Comparison of ENCODE assay signal across 8 cellular contexts in genomic region chr17:79114455-79115301, GRCh38. TPM values are rescaled to one million over a fixed set of nuclear protein-coding genes. Genes with fewer than 3 reads are reported as not detected.
A peak's percentile ranks its signal among the peaks of the same experiment; 100 is the strongest.
DNase-seq lines count a peak whose midpoint lies in the region; ATAC-seq and TF ChIP-seq lines count a peak whose summit lies in the region.

No MANE protein-coding gene starts in this region.

- ATAC-seq in HCT116 (peak; percentile 54), esophagus mucosa (peak; percentile 9), GM18873 (IDR thresholded peaks at IDR 0.05; ENCODE audit: low FRiP score, unreplicated experiment) (no peak), HG02588 (IDR thresholded peaks at IDR 0.05; ENCODE audit: unreplicated experiment) (no peak)

- H3K27me3 ChIP-seq in HCT116 (ENCODE audit: insufficient read depth, low read length) = peaks cover 17% of the 10 kb centered on the region

- H3K9me2 ChIP-seq in HCT116 (ENCODE audit: insufficient read depth) = no peaks in the 10 kb centered on the region

- TF ChIP-seq POLR2A in HCT116 (IDR thresholded peaks at IDR 0.05; ENCODE audit: borderline replicate concordance, extremely low read depth, insufficient read depth, insufficient read length) = no peak

- H3K27ac ChIP-seq in HCT116 (ENCODE audit: low read depth, low read length) = no peak overlapping the region; the same call in 1 of the 2 replicates

- no peaks in the 10 kb centered on the region for H3K79me2 ChIP-seq in HCT116 (ENCODE audit: insufficient read depth, low read length)

- no peaks in the 10 kb centered on the region for H4K20me1 ChIP-seq in HCT116 (ENCODE audit: insufficient read depth)

- no TSS peak for BruUV-seq in HCT116 (replicated peaks; lab: Mats Ljungman, UMichigan)

- no peak overlapping the region for H3K9ac ChIP-seq in HCT116 (ENCODE audit: low read length)

- H3K9me3 ChIP-seq in HCT116 (ENCODE audit: control insufficient read depth in 1 of 2, insufficient read depth in 1 of 2, low read depth in 1 of 2, low read length in 2 of 2) = no peaks in the 10 kb centered on the region

- DNase-seq in HCT116 (ENCODE audit: low read depth, low spot score) (no peak), NCI-H2227 treated with DMSO at 0.1 percent for 48 hours (lab: John Stamatoyannopoulos, UW) (peak; percentile 56), retinal pigment epithelial cell (ENCODE audit: low read depth) (peak; percentile 58), DMS114 treated with DMSO at 0.1 percent for 48 hours (lab: John Stamatoyannopoulos, UW; ENCODE audit: unreplicated experiment) (no peak)
- no peak for DNase-seq in stimulated activated CD4-positive, alpha-beta T cell treated with anti-CD3 and anti-CD28 coated beads, Interleukin-12 subunit alpha, Interleukin-12 subunit beta, amount 100 ng/mL, for 4 hours

- H2AFZ ChIP-seq in HCT116 (ENCODE audit: low read depth, low read length, poor library complexity, severe bottlenecking) = no peak overlapping the region

- POLR2A ChIA-PET in HCT116 (lab: Charles Lee) = no interaction called here

- no peaks in the 10 kb centered on the region for H3K36me3 ChIP-seq in HCT116 (ENCODE audit: control insufficient read depth in 1 of 2, insufficient read depth in 2 of 2, low read length in 2 of 2)

- intact Hi-C loops in HCT116 (cut with micrococcal nuclease) = no loop called here

- RAD21 ChIA-PET in HCT116 (lab: Charles Lee; ENCODE audit: low non-redundant PET in 1 of 2, low total read pairs in 2 of 2, uncharacterized antibody in 2 of 2, unreplicated experiment in 2 of 2) = no interaction called here

- TF ChIP-seq CTCF in HCT116 (IDR thresholded peaks at IDR 0.05 in 2 of 3, conservative IDR thresholded peaks at IDR 0.05 in 1 of 3; ENCODE audit: borderline replicate concordance in 1 of 3, insufficient read depth in 1 of 3, low read depth in 2 of 3, low read length in 2 of 3) = no peak
- no peak for TF ChIP-seq CTCF in retinal pigment epithelial cell (conservative IDR thresholded peaks at IDR 0.05; ENCODE audit: low read depth, low read length)

- TF ChIP-seq RAD21 in HCT116 (IDR thresholded peaks at IDR 0.05; ENCODE audit: low read depth) = no peak

- CTCF ChIA-PET in HCT116 (lab: Charles Lee) = interaction anchor here (1.8 kb wide), 1 partner anchor 27 kb away, joined by 6 read pairs; no protein-coding TSS in a partner anchor

- H3K4me3 ChIP-seq in HCT116 (replicated peaks in 1 of 2; ENCODE audit: low read depth in 1 of 2, low read length in 2 of 2) = no peak overlapping the region
- H3K4me3 ChIP-seq in retinal pigment epithelial cell (ENCODE audit: low read length) = no peak overlapping the region

- H3K4me2 ChIP-seq in HCT116 (ENCODE audit: low read length) = peak overlapping the region; percentile 9; the same call in 1 of the 2 replicates

- H3K4me1 ChIP-seq in HCT116 (ENCODE audit: control insufficient read depth in 1 of 2, insufficient read depth in 2 of 2, low read length in 2 of 2) = peaks cover 11 to 14% of the 10 kb centered on the region in 2 experiments

TF ChIP-seq in HCT116, 20 proteins besides CTCF, POLR2A, EP300 and RAD21:
- TF ChIP-seq ZFX (IDR thresholded peaks at IDR 0.05) = no peak
- peak; percentile 14 for TF ChIP-seq TCF7L2 (IDR thresholded peaks at IDR 0.05; ENCODE audit: borderline replicate concordance, extremely low read depth, insufficient read depth, insufficient read length)

RNA-seq across cellular contexts. Expression of gene ENGASE, which starts 40.1 kb away (rescaled TPM):
- total RNA-seq in HCT116 (2021; ENCODE audit: unreplicated experiment) (54.2 TPM), esophagus mucosa (6.5 TPM)
- polyA plus RNA-seq in HCT116 (2012) = 21.4 and 21.8 TPM in 2 replicates

Comparison
In these comparisons a context has a peak if more than half of its experiments do, and no peak if none do; other contexts are left out.
1. ATAC-seq: peak in HCT116 (single experiment) and esophagus mucosa (single experiment); none in GM18873 (single experiment) and HG02588 (single experiment).
2. DNase-seq: peak in NCI-H2227 treated with DMSO at 0.1 percent for 48 hours (single experiment) and retinal pigment epithelial cell (single experiment); none in HCT116 (single experiment), DMS114 treated with DMSO at 0.1 percent for 48 hours (single experiment) and stimulated activated CD4-positive, alpha-beta T cell treated with anti-CD3 and anti-CD28 coated beads, Interleukin-12 subunit alpha, Interleukin-12 subunit beta, amount 100 ng/mL, for 4 hours (single experiment).